ENCODE assay signal across 16 cellular contexts in the genomic region with DNA sequence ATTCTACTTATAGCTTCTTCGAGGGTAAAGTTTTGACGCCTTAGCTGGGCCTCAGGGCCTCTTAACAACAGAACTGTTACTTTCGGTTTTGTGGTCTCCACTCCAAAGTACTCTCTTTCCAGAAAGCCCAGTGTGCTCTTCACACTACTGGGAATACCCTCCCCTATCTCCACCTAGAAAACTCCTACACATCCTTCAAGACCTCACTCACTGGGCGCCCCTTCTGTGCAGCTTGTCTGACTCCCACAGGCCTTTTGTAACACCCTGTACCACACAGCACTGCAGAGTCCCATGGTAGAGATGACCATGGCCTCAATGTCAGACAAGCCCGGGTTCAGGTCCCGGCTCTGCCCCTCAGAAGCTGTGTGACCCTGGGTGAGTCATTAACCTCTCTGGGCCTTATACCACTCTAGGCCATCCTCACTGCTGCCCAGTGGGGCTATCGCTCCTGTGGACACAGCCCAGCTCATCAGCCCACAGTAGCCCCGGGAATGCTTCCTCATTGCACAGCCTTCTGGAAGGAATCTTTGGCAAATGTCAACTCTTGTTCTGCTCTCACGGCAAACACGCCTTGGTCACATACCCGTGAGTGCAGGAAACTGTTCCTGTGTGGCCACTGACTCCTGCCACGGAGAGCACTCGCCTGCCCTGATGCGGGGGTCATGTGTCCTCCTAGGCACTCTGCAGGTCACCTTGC. TPM values are rescaled to one million over a fixed set of nuclear protein-coding genes. Genes with fewer than 3 reads are reported as not detected.
DNase-seq lines count a peak whose midpoint lies in the region; ATAC-seq, FAIRE-seq and TF ChIP-seq lines count a peak whose summit lies in the region.
"Had no signal": no experiment of that assay in that cellular context is flagged by ENCODE, and none has a peak within 500 bp of the region (broad histone marks: within the 10 kb centered on the region; RNA-seq: fewer than 3 reads in every experiment).

No MANE protein-coding gene starts in this region.

- no peak overlapping the region for H3K4me2 ChIP-seq in SK-N-SH
- H3K4me2 ChIP-seq in HepG2 (ENCODE audit: low read depth, low read length) = no peak overlapping the region

- TF ChIP-seq RAD21 in SK-N-SH (IDR thresholded peaks at IDR 0.05; ENCODE audit: low read length) (no peak), HepG2 (CRISPR knock-in tag; IDR thresholded peaks at IDR 0.05) (no peak)

- no peaks in the 10 kb centered on the region for H3K9me3 Mint-ChIP-seq in activated B cell treated with CpG ODN at 0.5 μM for 24 hours
- no peaks in the 10 kb centered on the region for H3K9me3 Mint-ChIP-seq in stimulated activated effector memory CD8-positive, alpha-beta T cell treated with anti-CD3 and anti-CD28 coated beads, Interleukin-12 subunit alpha, Interleukin-12 subunit beta, amount 100 ng/mL, for 72 hours

- H3K27ac Mint-ChIP-seq in activated B cell treated with CpG ODN at 0.5 μM for 24 hours = no peak overlapping the region
- peak overlapping the region; percentile 34 for H3K27ac Mint-ChIP-seq in stimulated activated effector memory CD8-positive, alpha-beta T cell treated with anti-CD3 and anti-CD28 coated beads, Interleukin-12 subunit alpha, Interleukin-12 subunit beta, amount 100 ng/mL, for 72 hours

- no peaks in the 10 kb centered on the region for H3K79me2 ChIP-seq in SK-N-SH (ENCODE audit: insufficient read depth)
- no peaks in the 10 kb centered on the region for H3K79me2 ChIP-seq in HepG2 (ENCODE audit: insufficient read depth, low read length)

- POLR2A ChIA-PET in SK-N-SH (lab: Yijun Ruan, JAX) = no interaction called here
- POLR2A ChIA-PET in activated B cell treated with CpG ODN at 0.5 μM for 24 hours (lab: Charles Lee) = no interaction called here
- POLR2A ChIA-PET in HepG2 (lab: Yijun Ruan, JAX) = no interaction called here

- intact Hi-C loops in activated B cell treated with CpG ODN at 0.5 μM for 24 hours (cut with micrococcal nuclease) (no loop called here), HepG2 (cut with micrococcal nuclease; ENCODE audit: unreplicated experiment) (no loop called here)

- H3K9me3 ChIP-seq in SK-N-SH = no peaks in the 10 kb centered on the region
- H3K9me3 ChIP-seq in HepG2 (ENCODE audit: low read length) = no peaks in the 10 kb centered on the region

- no peaks in the 10 kb centered on the region for H4K20me1 ChIP-seq in SK-N-SH (ENCODE audit: insufficient read depth)
- H4K20me1 ChIP-seq in HepG2 (ENCODE audit: insufficient read depth, low read length) = no peaks in the 10 kb centered on the region

- BruUV-seq in HepG2 (replicated peaks; lab: Mats Ljungman, UMichigan) = no TSS peak

- peaks cover 0 to 25% of the 10 kb centered on the region in 2 experiments; a peak in 2 of 4 replicates for H3K4me1 ChIP-seq in SK-N-SH (ENCODE audit: control insufficient read depth in 1 of 2, insufficient read depth in 2 of 2, low read depth in 1 of 2, low read length in 1 of 2)
- no peaks in the 10 kb centered on the region for H3K4me1 ChIP-seq in HepG2 (ENCODE audit: insufficient read depth, low read length)

- WGBS in SK-N-SH (ENCODE audit: low lambda C conversion rate) = 58% methylated on average over 7 of the region's 14 CpGs
- WGBS in HepG2 (ENCODE audit: low lambda C conversion rate) = 21% methylated on average over 13 of the region's 14 CpGs

- no peaks in the 10 kb centered on the region for H3K9me2 ChIP-seq in SK-N-SH

- H3K9ac ChIP-seq in SK-N-SH (no peak overlapping the region), HepG2 (ENCODE audit: insufficient read depth, low read depth, low read length) (no peak overlapping the region)

- no peak for FAIRE-seq in HepG2 (lab: Jason Lieb, UNC)
- FAIRE-seq: H54, RCC 7860 had no signal

- H3K27me3 Mint-ChIP-seq in activated B cell treated with CpG ODN at 0.5 μM for 24 hours = peaks cover 13% of the 10 kb centered on the region

- no peaks in the 10 kb centered on the region for H3F3A ChIP-seq in SK-N-SH (replicated peaks; ENCODE audit: insufficient read depth)

- CTCF ChIA-PET in SK-N-SH (lab: Yijun Ruan, JAX) = interaction anchor here (0.6 to 1.0 kb wide), 2 partner anchors 72 to 88 kb away, joined by 3 read pairs; no protein-coding TSS in a partner anchor
- CTCF ChIA-PET in activated B cell treated with CpG ODN at 0.5 μM for 24 hours (lab: Charles Lee) = interaction anchor here (0.6 kb wide), 1 partner anchor 222 kb away, joined by 3 read pairs; no protein-coding TSS in a partner anchor
- CTCF ChIA-PET in HepG2 (lab: Yijun Ruan, JAX; ENCODE audit: low intra/inter-chr PET ratio, low total read pairs) = no interaction called here

- TF ChIP-seq POLR2A in HepG2 (IDR thresholded peaks at IDR 0.05; ENCODE audit: insufficient read depth in 1 of 2, low read depth in 2 of 2, low read length in 2 of 2) = no peak

- DNase-seq in SK-N-SH (no peak), activated B cell treated with CpG ODN at 0.5 μM for 24 hours (peak; percentile 1), HepG2 (ENCODE audit: low spot score) (no peak), NCI-H1105 (lab: John Stamatoyannopoulos, UW) (no peak), NCI-H1092 treated with DMSO at 0.1 percent for 48 hours (lab: John Stamatoyannopoulos, UW) (no peak), NCI-H2227 treated with DMSO at 0.1 percent for 48 hours (lab: John Stamatoyannopoulos, UW) (no peak)
- no peak for DNase-seq in stimulated activated effector memory CD8-positive, alpha-beta T cell treated with anti-CD3 and anti-CD28 coated beads, Interleukin-12 subunit alpha, Interleukin-12 subunit beta, amount 100 ng/mL, for 72 hours (ENCODE audit: low spot score in 2 of 2)
- DNase-seq: GF-D8, IMR-90, Kasumi-1, NCI-H1436, NCI-H2029 treated with DMSO at 0.1 percent for 48 hours had no signal

- TF ChIP-seq CTCF in SK-N-SH (IDR thresholded peaks at IDR 0.05) (no peak), activated B cell treated with CpG ODN at 0.5 μM for 24 hours (IDR thresholded peaks at IDR 0.05) (no peak), HepG2 (CRISPR knock-in tag; IDR thresholded peaks at IDR 0.05) (no peak)

- ATAC-seq in SK-N-SH treated with all-trans-retinoic acid at 6 μM for 48 hours (no peak), activated B cell treated with CpG ODN at 0.5 μM for 24 hours (ENCODE audit: low read depth) (no peak), HepG2 (no peak)
- ATAC-seq in stimulated activated effector memory CD8-positive, alpha-beta T cell treated with anti-CD3 and anti-CD28 coated beads, Interleukin-12 subunit alpha, Interleukin-12 subunit beta, amount 100 ng/mL, for 72 hours = no peak

- no peak overlapping the region for H3K4me3 Mint-ChIP-seq in activated B cell treated with CpG ODN at 0.5 μM for 24 hours
- H3K4me3 Mint-ChIP-seq in stimulated activated effector memory CD8-positive, alpha-beta T cell treated with anti-CD3 and anti-CD28 coated beads, Interleukin-12 subunit alpha, Interleukin-12 subunit beta, amount 100 ng/mL, for 72 hours = no peak overlapping the region

- no peaks in the 10 kb centered on the region for H3K4me1 Mint-ChIP-seq in activated B cell treated with CpG ODN at 0.5 μM for 24 hours
- H3K4me1 Mint-ChIP-seq in stimulated activated effector memory CD8-positive, alpha-beta T cell treated with anti-CD3 and anti-CD28 coated beads, Interleukin-12 subunit alpha, Interleukin-12 subunit beta, amount 100 ng/mL, for 72 hours = peaks cover 8% of the 10 kb centered on the region

- in situ Hi-C loops in HepG2 (cut with HindIII; ENCODE audit: extremely low pct_ligation_motif_present, low pct_unique_long_range_greater_than_20kb) = no loop called here

- H2AFZ ChIP-seq in SK-N-SH (ENCODE audit: low read depth) = no peak overlapping the region
- no peak overlapping the region for H2AFZ ChIP-seq in HepG2 (ENCODE audit: low read length)

- peak overlapping the region in 1 of 2 experiments; percentile 71; a peak in 1 of 4 replicates for H3K27ac ChIP-seq in SK-N-SH (ENCODE audit: low read depth in 2 of 2, low read length in 1 of 2)
- no peak overlapping the region for H3K27ac ChIP-seq in HepG2 (ENCODE audit: extremely low read length, insufficient read depth, low read length)
- H3K27ac ChIP-seq: 22Rv1 had no signal

- no peaks in the 10 kb centered on the region for H3K36me3 Mint-ChIP-seq in activated B cell treated with CpG ODN at 0.5 μM for 24 hours (ENCODE audit: low read depth)
- H3K36me3 Mint-ChIP-seq in stimulated activated effector memory CD8-positive, alpha-beta T cell treated with anti-CD3 and anti-CD28 coated beads, Interleukin-12 subunit alpha, Interleukin-12 subunit beta, amount 100 ng/mL, for 72 hours = peaks cover 6% of the 10 kb centered on the region

- TF ChIP-seq EP300 in SK-N-SH (IDR thresholded peaks at IDR 0.05; ENCODE audit: borderline replicate concordance in 1 of 2, low read depth in 1 of 2, low read length in 1 of 2) (no peak), HepG2 (IDR thresholded peaks at IDR 0.05; ENCODE audit: low read depth in 2 of 2, low read length in 2 of 2) (no peak), HepG2 (CRISPR knock-in tag; IDR thresholded peaks at IDR 0.05; ENCODE audit: borderline replicate concordance) (no peak)

- H3K36me3 ChIP-seq in SK-N-SH (replicated peaks in 1 of 2; ENCODE audit: control insufficient read depth in 1 of 2, insufficient read depth in 2 of 2, low read length in 1 of 2) = no peaks in the 10 kb centered on the region
- H3K36me3 ChIP-seq in HepG2 (replicated peaks in 1 of 2; ENCODE audit: control insufficient read depth in 1 of 2, insufficient read depth in 2 of 2, low read length in 2 of 2) = no peaks in the 10 kb centered on the region

- H3K27me3 ChIP-seq in SK-N-SH (ENCODE audit: insufficient read depth) (no peaks in the 10 kb centered on the region), HepG2 (ENCODE audit: control insufficient read depth in 1 of 2, insufficient read depth in 2 of 2, low read length in 2 of 2) (peaks cover 0 to 1% of the 10 kb centered on the region in 2 experiments; a peak in 2 of 5 replicates)

- no peak overlapping the region for H3K4me3 ChIP-seq in SK-N-SH (ENCODE audit: low read depth in 2 of 2, low read length in 1 of 2)
- no peak overlapping the region for H3K4me3 ChIP-seq in HepG2 (replicated peaks in 1 of 3; ENCODE audit: insufficient read depth in 1 of 3, low read depth in 2 of 3, low read length in 3 of 3)

RNA-seq across cellular contexts. Expression of gene SHISAL1, which starts 51.4 kb away (rescaled TPM):
- polyA plus RNA-seq in SK-N-SH (2012; rRNA removed) (0.10 and 0.11 TPM in 2 replicates), HepG2 (2011; rRNA removed) (not detected in 2 replicates)
- 0.06 and 0.08 TPM in 2 replicates for polyA plus RNA-seq in SK-N-SH (2012; cell fraction: cytosol; rRNA removed)
- 0.06 and 0.10 TPM in 2 replicates for polyA plus RNA-seq in SK-N-SH (2012; cell fraction: nucleus; rRNA removed)
- total RNA-seq in activated B cell treated with CpG ODN at 0.5 μM for 24 hours (not detected in 2 replicates), HepG2 (2016; rRNA removed; fragmentation: Illumina TruSeq; extraction: Trizol) (not detected in 2 replicates)
- total RNA-seq in HepG2 (2016; cell fraction: cytosol; rRNA removed; fragmentation: Illumina TruSeq; extraction: Trizol; ENCODE audit: low read depth) = not detected in 2 replicates
- total RNA-seq in HepG2 (2016; cell fraction: insoluble cytoplasmic fraction; rRNA removed; fragmentation: Illumina TruSeq; extraction: Trizol) = not detected in 2 replicates
- not detected in 2 replicates for total RNA-seq in HepG2 (2016; cell fraction: membrane; rRNA removed; fragmentation: Illumina TruSeq; extraction: Trizol)
- total RNA-seq in HepG2 (2016; cell fraction: nucleus; rRNA removed; fragmentation: Illumina TruSeq; extraction: Trizol) = not detected in 2 replicates
- polyA plus RNA-seq in HepG2 (2011; cell fraction: cytosol; rRNA removed) = not detected in 2 replicates
- polyA plus RNA-seq in HepG2 (2011; cell fraction: nucleus; rRNA removed) = not detected in 2 replicates
- not detected in 2 replicates for polyA plus RNA-seq in HepG2 (2012)
- not detected in 2 replicates for polyA plus RNA-seq in HepG2 (2016; cell fraction: cytosol; fragmentation: Illumina TruSeq; extraction: Trizol; ENCODE audit: low read depth)
- polyA plus RNA-seq in HepG2 (2016; cell fraction: insoluble cytoplasmic fraction; fragmentation: Illumina TruSeq; extraction: Trizol; ENCODE audit: low read depth) = not detected in 2 replicates
- polyA plus RNA-seq in HepG2 (2016; cell fraction: membrane; fragmentation: Illumina TruSeq; extraction: Trizol; ENCODE audit: low read depth) = not detected in 2 replicates
- polyA plus RNA-seq in HepG2 (2016; cell fraction: nucleus; fragmentation: Illumina TruSeq; extraction: Trizol; ENCODE audit: insufficient read depth, low read depth) = not detected in 2 replicates
- polyA minus RNA-seq in HepG2 (2011; rRNA and poly(A)+ RNA removed; ENCODE audit: low replicate concordance) = 0.04 and 16.2 TPM in 2 replicates
- 0.09 TPM in 1 of 2 replicates, not detected in the other for polyA minus RNA-seq in HepG2 (2011; cell fraction: cytosol; rRNA and poly(A)+ RNA removed)
- not detected in 2 replicates for polyA minus RNA-seq in HepG2 (2011; cell fraction: nucleus; rRNA and poly(A)+ RNA removed)
